Comparison of ENCODE assay signal across 31 cellular contexts in genomic region chr16:55102077-55102476, GRCh38.
"Had no signal": no experiment of that assay in that cellular context is flagged by ENCODE, and none has a peak within 500 bp of the region (broad histone marks: within the 10 kb centered on the region; RNA-seq: fewer than 3 reads in every experiment).

No MANE protein-coding gene starts in this region.

- H3K27ac ChIP-seq: lower lobe of right lung, pancreas, prostate gland, stomach, testis, thyroid gland, transverse colon, upper lobe of left lung, vagina had no signal

- H3K9me3 ChIP-seq: pancreas, prostate gland, testis, thyroid gland, transverse colon, upper lobe of left lung, vagina had no signal

- H3K27me3 ChIP-seq: pancreas, testis, thyroid gland, upper lobe of left lung, vagina had no signal

- H3K36me3 Mint-ChIP-seq: stimulated activated naive B cell treated with anti-CD40 and anti-IgM and Interleukin-4, amounts not matched to agents 10 μg/mL and 1 μg/mL and 100 μg/mL, for 72 hours had no signal

- H3K4me1 Mint-ChIP-seq: naive thymus-derived CD8-positive, alpha-beta T cell; neural crest cell; stimulated activated naive B cell treated with anti-CD40 and anti-IgM and Interleukin-4, amounts not matched to agents 10 μg/mL and 1 μg/mL and 100 μg/mL, for 72 hours had no signal

- H3K36me3 ChIP-seq: lower lobe of right lung, pancreas, prostate gland, stomach, thyroid gland, transverse colon, upper lobe of left lung, vagina had no signal

- H3K9me3 Mint-ChIP-seq: neural crest cell had no signal

- FAIRE-seq: keratinocyte, pancreas had no signal

- H3K4me3 Mint-ChIP-seq: naive thymus-derived CD8-positive, alpha-beta T cell; nephron; neural crest cell; stimulated activated naive B cell treated with anti-CD40 and anti-IgM and Interleukin-4, amounts not matched to agents 10 μg/mL and 1 μg/mL and 100 μg/mL, for 72 hours had no signal

- DNase-seq: hippocampal formation; kidney glomerular epithelial cell; left cardiac atrium; lower lobe of right lung; mammary epithelial cell; mesenchymal stem cell; naive thymus-derived CD8-positive, alpha-beta T cell; nucleus accumbens; pancreas; posterior cingulate gyrus; retina; right cardiac atrium; stimulated activated CD4-positive, alpha-beta T cell treated with anti-CD3 and anti-CD28 coated beads, Interleukin-1b, Interleukin-23, amount 100 ng/mL, for 48 hours; stimulated activated CD4-positive, alpha-beta T cell treated with anti-CD3 and anti-CD28 coated beads, Interleukin-2, amount 100 ng/mL, for 48 hours; stimulated activated CD4-positive, alpha-beta T cell treated with anti-CD3 and anti-CD28 coated beads, Interleukin-4, amount 100 ng/mL, for 4 hours; stimulated activated CD8-positive, alpha-beta memory T cell treated with anti-CD3 and anti-CD28 coated beads, Interleukin-4, amount 100 ng/mL, for 48 hours; stimulated activated naive B cell treated with anti-CD40 and anti-IgM and Interleukin-4, amounts not matched to agents 10 μg/mL and 1 μg/mL and 100 μg/mL, for 72 hours; stimulated activated naive CD8-positive, alpha-beta T cell treated with anti-CD3 and anti-CD28 coated beads, Interleukin-15, Interleukin-2, amounts not matched to agents 100 U/mL and 50 U/mL, for 24 hours; stomach; testis; thyroid gland; transverse colon; upper lobe of left lung had no signal

- H3K4me1 ChIP-seq: lower lobe of right lung, pancreas, prostate gland, testis, thyroid gland, transverse colon, upper lobe of left lung, vagina had no signal

- H3K27ac Mint-ChIP-seq: naive thymus-derived CD8-positive, alpha-beta T cell; nephron; stimulated activated naive B cell treated with anti-CD40 and anti-IgM and Interleukin-4, amounts not matched to agents 10 μg/mL and 1 μg/mL and 100 μg/mL, for 72 hours had no signal

- H3K4me3 ChIP-seq: lower lobe of right lung, pancreas, prostate gland, smooth muscle cell, stomach, testis, thyroid gland, transverse colon, upper lobe of left lung, vagina had no signal

- H3K4me2 ChIP-seq: smooth muscle cell had no signal

- ATAC-seq: left cardiac atrium; left lobe of liver; lower lobe of right lung; naive thymus-derived CD8-positive, alpha-beta T cell; pancreas; right cardiac atrium; sciatic nerve; stimulated activated naive B cell treated with anti-CD40 and anti-IgM and Interleukin-4, amounts not matched to agents 10 μg/mL and 1 μg/mL and 100 μg/mL, for 72 hours; stimulated activated naive CD8-positive, alpha-beta T cell treated with anti-CD3 and anti-CD28 coated beads, Interleukin-15, Interleukin-2, amounts not matched to agents 100 U/mL and 50 U/mL, for 24 hours had no signal
